In the genomic region with DNA sequence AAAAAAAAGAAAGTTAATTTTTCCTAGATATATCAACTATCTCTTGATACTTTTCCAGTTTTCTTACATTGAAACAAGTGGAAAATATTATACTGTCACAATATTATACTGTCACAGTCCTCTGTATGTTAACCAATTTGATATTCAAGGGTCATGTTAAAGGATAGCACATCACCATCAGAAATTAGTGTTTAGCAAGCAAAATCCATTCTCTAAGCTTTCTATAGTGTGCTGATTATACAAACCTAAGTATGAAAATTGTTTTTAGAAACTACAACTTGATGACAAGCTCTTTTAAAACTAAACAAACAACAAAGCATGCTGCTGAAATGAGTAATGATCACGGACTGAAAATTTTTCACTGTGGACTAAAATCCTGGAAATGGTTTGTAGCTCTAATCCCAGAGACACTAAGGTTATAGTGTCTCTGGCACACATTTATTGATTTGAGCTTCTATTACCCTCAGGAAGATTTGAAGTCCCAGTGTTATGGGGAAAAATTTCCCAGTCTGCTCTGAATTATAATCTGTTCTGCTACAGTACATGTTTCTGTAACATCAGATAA, we compare ENCODE assay signal across 33 cellular contexts.
"Had no signal": no experiment of that assay in that cellular context is flagged by ENCODE, and none has a peak within 500 bp of the region (broad histone marks: within the 10 kb centered on the region; RNA-seq: fewer than 3 reads in every experiment).

No MANE protein-coding gene starts in this region.

- H3K27ac Mint-ChIP-seq: activated CD4-positive, alpha-beta memory T cell treated with anti-CD3 and anti-CD28 coated beads for 36 hours; activated naive CD4-positive, alpha-beta T cell treated with anti-CD3 and anti-CD28 coated beads, Interleukin-2, amount 50 U/mL, for 24 hours; activated naive CD8-positive, alpha-beta T cell treated with anti-CD3 and anti-CD28 coated beads, Interleukin-2, amount 50 U/mL, for 24 hours; nephron progenitor cell; stimulated activated effector memory CD8-positive, alpha-beta T cell treated with anti-CD3 and anti-CD28 coated beads, Interleukin-12 subunit alpha, Interleukin-12 subunit beta, amount 100 ng/mL, for 72 hours; stimulated activated naive CD8-positive, alpha-beta T cell treated with anti-CD3 and anti-CD28 coated beads, Interleukin-15, amount 100 ng/mL, for 72 hours; T-helper 17 cell had no signal

- H3K9me3 ChIP-seq: gastrocnemius medialis, neutrophil, pancreas, prostate gland, suprapubic skin, tibial artery had no signal

- H3K9me3 Mint-ChIP-seq: activated CD4-positive, alpha-beta memory T cell treated with anti-CD3 and anti-CD28 coated beads for 36 hours; activated naive CD4-positive, alpha-beta T cell treated with anti-CD3 and anti-CD28 coated beads, Interleukin-2, amount 50 U/mL, for 24 hours; activated naive CD8-positive, alpha-beta T cell treated with anti-CD3 and anti-CD28 coated beads, Interleukin-2, amount 50 U/mL, for 24 hours; central memory CD8-positive, alpha-beta T cell; naive B cell; nephron progenitor cell; stimulated activated effector memory CD8-positive, alpha-beta T cell treated with anti-CD3 and anti-CD28 coated beads, Interleukin-12 subunit alpha, Interleukin-12 subunit beta, amount 100 ng/mL, for 72 hours; stimulated activated naive CD8-positive, alpha-beta T cell treated with anti-CD3 and anti-CD28 coated beads, Interleukin-15, amount 100 ng/mL, for 72 hours had no signal

- H3K4me3 ChIP-seq: coronary artery, gastrocnemius medialis, hepatocyte, pancreas, prostate gland, skin epidermis, suprapubic skin, tibial artery had no signal

- H3K27me3 Mint-ChIP-seq: activated CD4-positive, alpha-beta memory T cell treated with anti-CD3 and anti-CD28 coated beads for 36 hours; activated naive CD4-positive, alpha-beta T cell treated with anti-CD3 and anti-CD28 coated beads, Interleukin-2, amount 50 U/mL, for 24 hours; activated naive CD8-positive, alpha-beta T cell treated with anti-CD3 and anti-CD28 coated beads, Interleukin-2, amount 50 U/mL, for 24 hours; central memory CD8-positive, alpha-beta T cell; naive B cell; stimulated activated naive CD8-positive, alpha-beta T cell treated with anti-CD3 and anti-CD28 coated beads, Interleukin-15, amount 100 ng/mL, for 72 hours; T-helper 17 cell had no signal

- H3K27ac ChIP-seq: coronary artery, dorsolateral prefrontal cortex, gastrocnemius medialis, hepatocyte, neutrophil, pancreas, prostate gland, skin epidermis, suprapubic skin, tibial artery, WERI-Rb-1 had no signal

- H3K4me1 ChIP-seq: pancreas, prostate gland, tibial artery had no signal

- H3K36me3 ChIP-seq: neutrophil, prostate gland had no signal

- DNase-seq: activated CD4-positive, alpha-beta memory T cell treated with anti-CD3 and anti-CD28 coated beads for 36 hours; activated CD4-positive, alpha-beta T cell treated with anti-CD3 and anti-CD28 coated beads for 48 hours; activated CD8-positive, alpha-beta memory T cell treated with anti-CD3 and anti-CD28 coated beads, Interleukin-2, amount 50 U/mL, for 4 hours; activated naive CD8-positive, alpha-beta T cell treated with anti-CD3 and anti-CD28 coated beads, Interleukin-2, amount 50 U/mL, for 24 hours; activated T-cell treated with anti-CD3 and anti-CD28 coated beads, Interleukin-2, amount 50 U/mL, for 1 hour; anterior cingulate cortex; dorsolateral prefrontal cortex; effector memory CD4-positive, alpha-beta T cell; erythroblast; gastrocnemius medialis; left cardiac atrium; left ventricle myocardium superior; naive B cell; nephron progenitor cell; pancreas; retina; stimulated activated CD4-positive, alpha-beta T cell treated with anti-CD3 and anti-CD28 coated beads, Interleukin-4, amount 100 ng/mL, for 24 hours; stimulated activated naive CD8-positive, alpha-beta T cell treated with anti-CD3 and anti-CD28 coated beads, Interleukin-15, amount 100 ng/mL, for 72 hours; T-helper 17 cell; T1000; tibial artery; WERI-Rb-1 had no signal

- H3K4me1 Mint-ChIP-seq: activated naive CD4-positive, alpha-beta T cell treated with anti-CD3 and anti-CD28 coated beads, Interleukin-2, amount 50 U/mL, for 24 hours; activated naive CD8-positive, alpha-beta T cell treated with anti-CD3 and anti-CD28 coated beads, Interleukin-2, amount 50 U/mL, for 24 hours; central memory CD8-positive, alpha-beta T cell; naive B cell; nephron progenitor cell; stimulated activated effector memory CD8-positive, alpha-beta T cell treated with anti-CD3 and anti-CD28 coated beads, Interleukin-12 subunit alpha, Interleukin-12 subunit beta, amount 100 ng/mL, for 72 hours; stimulated activated naive CD8-positive, alpha-beta T cell treated with anti-CD3 and anti-CD28 coated beads, Interleukin-15, amount 100 ng/mL, for 72 hours; T-helper 17 cell had no signal

- ATAC-seq: activated CD4-positive, CD25-positive, alpha-beta regulatory T cell treated with anti-CD3 and anti-CD28 coated beads, Interleukin-2, amount 50 U/mL, for 24 hours; activated naive CD8-positive, alpha-beta T cell treated with anti-CD3 and anti-CD28 coated beads, Interleukin-2, amount 50 U/mL, for 24 hours; gastrocnemius medialis; left cardiac atrium; left ventricle myocardium superior; pancreas; sciatic nerve; stimulated activated effector memory CD8-positive, alpha-beta T cell treated with anti-CD3 and anti-CD28 coated beads, Interleukin-12 subunit alpha, Interleukin-12 subunit beta, amount 100 ng/mL, for 72 hours; stimulated activated naive CD8-positive, alpha-beta T cell treated with anti-CD3 and anti-CD28 coated beads, Interleukin-15, amount 100 ng/mL, for 72 hours; T-helper 17 cell had no signal

- H3K27me3 ChIP-seq: dorsolateral prefrontal cortex, gastrocnemius medialis, hepatocyte, neutrophil, pancreas, suprapubic skin, tibial artery had no signal

- H3K36me3 Mint-ChIP-seq: naive B cell had no signal

- H3K4me3 Mint-ChIP-seq: activated CD4-positive, alpha-beta memory T cell treated with anti-CD3 and anti-CD28 coated beads for 36 hours; activated naive CD4-positive, alpha-beta T cell treated with anti-CD3 and anti-CD28 coated beads, Interleukin-2, amount 50 U/mL, for 24 hours; activated naive CD8-positive, alpha-beta T cell treated with anti-CD3 and anti-CD28 coated beads, Interleukin-2, amount 50 U/mL, for 24 hours; central memory CD8-positive, alpha-beta T cell; naive B cell; nephron progenitor cell; stimulated activated effector memory CD8-positive, alpha-beta T cell treated with anti-CD3 and anti-CD28 coated beads, Interleukin-12 subunit alpha, Interleukin-12 subunit beta, amount 100 ng/mL, for 72 hours; stimulated activated naive CD8-positive, alpha-beta T cell treated with anti-CD3 and anti-CD28 coated beads, Interleukin-15, amount 100 ng/mL, for 72 hours; T-helper 17 cell had no signal

- H3K4me2 ChIP-seq: hepatocyte had no signal

- H2AFZ ChIP-seq: hepatocyte had no signal
